ENCODE assay signal across 2 cellular contexts in the genomic region with DNA sequence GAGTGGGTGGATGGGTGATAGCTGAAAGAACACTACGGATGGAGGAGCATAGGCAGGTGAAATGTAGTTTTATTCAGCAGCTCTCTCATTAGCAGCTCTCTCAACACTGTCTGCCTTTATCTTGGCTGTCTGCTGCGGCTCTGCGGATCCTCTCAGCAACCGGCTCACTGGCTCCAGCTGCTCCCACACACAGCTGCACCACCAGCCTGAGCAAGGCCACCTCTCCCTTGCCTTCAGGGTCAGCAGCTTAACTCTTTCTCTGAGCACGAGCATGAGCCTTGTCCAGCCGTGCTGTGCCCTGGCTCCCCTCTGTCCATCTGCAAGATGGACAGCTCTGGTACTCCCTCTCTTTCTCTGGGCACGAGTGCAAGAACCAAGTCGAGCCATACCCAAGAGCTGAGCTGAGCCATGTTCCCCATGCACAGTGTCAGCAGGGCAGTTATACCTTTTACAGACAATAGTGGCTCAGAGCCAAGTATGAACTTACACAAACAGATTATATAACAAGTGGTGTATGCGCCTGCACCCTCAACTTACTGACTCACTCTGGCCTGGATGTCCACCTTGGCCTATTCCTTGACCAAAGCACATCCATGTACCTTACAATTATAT.
TF ChIP-seq lines count a peak whose summit lies in the region.

No MANE protein-coding gene starts in this region.

TF ChIP-seq in HepG2, 621 proteins besides CTCF, POLR2A, EP300 and RAD21:
- no peak for TF ChIP-seq U2AF2 (IDR thresholded peaks at IDR 0.05; ENCODE audit: low read depth, low read length)
- peak; percentile 93 for TF ChIP-seq ZSCAN31 (CRISPR knock-in tag; IDR thresholded peaks at IDR 0.05; ENCODE audit: low read depth)
- TF ChIP-seq, protein P1, sequence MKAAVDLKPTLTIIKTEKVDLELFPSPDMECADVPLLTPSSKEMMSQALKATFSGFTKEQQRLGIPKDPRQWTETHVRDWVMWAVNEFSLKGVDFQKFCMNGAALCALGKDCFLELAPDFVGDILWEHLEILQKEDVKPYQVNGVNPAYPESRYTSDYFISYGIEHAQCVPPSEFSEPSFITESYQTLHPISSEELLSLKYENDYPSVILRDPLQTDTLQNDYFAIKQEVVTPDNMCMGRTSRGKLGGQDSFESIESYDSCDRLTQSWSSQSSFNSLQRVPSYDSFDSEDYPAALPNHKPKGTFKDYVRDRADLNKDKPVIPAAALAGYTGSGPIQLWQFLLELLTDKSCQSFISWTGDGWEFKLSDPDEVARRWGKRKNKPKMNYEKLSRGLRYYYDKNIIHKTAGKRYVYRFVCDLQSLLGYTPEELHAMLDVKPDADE (CRISPR knock-in tag; IDR thresholded peaks at IDR 0.05): no peak
- no peak for TF ChIP-seq ZSCAN25 (CRISPR knock-in tag; IDR thresholded peaks at IDR 0.05)
- no peak for TF ChIP-seq PCBP2 (optimal IDR thresholded peaks at IDR 0.05; ENCODE audit: low read depth, low read length, poor library complexity, severe bottlenecking)
- TF ChIP-seq, protein P2, sequence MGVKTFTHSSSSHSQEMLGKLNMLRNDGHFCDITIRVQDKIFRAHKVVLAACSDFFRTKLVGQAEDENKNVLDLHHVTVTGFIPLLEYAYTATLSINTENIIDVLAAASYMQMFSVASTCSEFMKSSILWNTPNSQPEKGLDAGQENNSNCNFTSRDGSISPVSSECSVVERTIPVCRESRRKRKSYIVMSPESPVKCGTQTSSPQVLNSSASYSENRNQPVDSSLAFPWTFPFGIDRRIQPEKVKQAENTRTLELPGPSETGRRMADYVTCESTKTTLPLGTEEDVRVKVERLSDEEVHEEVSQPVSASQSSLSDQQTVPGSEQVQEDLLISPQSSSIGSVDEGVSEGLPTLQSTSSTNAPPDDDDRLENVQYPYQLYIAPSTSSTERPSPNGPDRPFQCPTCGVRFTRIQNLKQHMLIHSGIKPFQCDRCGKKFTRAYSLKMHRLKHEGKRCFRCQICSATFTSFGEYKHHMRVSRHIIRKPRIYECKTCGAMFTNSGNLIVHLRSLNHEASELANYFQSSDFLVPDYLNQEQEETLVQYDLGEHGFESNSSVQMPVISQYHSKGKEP (CRISPR knock-in tag; IDR thresholded peaks at IDR 0.05): no peak
TF ChIP-seq in HepG2: peak in this region for 1.

TF ChIP-seq in K562, 482 proteins besides CTCF, POLR2A, EP300 and RAD21:
- TF ChIP-seq RBBP5 (IDR thresholded peaks at IDR 0.05; ENCODE audit: borderline replicate concordance, insufficient read depth, low read length, poor library complexity, severe bottlenecking): no peak
- TF ChIP-seq, protein P3, sequence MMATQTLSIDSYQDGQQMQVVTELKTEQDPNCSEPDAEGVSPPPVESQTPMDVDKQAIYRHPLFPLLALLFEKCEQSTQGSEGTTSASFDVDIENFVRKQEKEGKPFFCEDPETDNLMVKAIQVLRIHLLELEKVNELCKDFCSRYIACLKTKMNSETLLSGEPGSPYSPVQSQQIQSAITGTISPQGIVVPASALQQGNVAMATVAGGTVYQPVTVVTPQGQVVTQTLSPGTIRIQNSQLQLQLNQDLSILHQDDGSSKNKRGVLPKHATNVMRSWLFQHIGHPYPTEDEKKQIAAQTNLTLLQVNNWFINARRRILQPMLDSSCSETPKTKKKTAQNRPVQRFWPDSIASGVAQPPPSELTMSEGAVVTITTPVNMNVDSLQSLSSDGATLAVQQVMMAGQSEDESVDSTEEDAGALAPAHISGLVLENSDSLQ (IDR thresholded peaks at IDR 0.05): no peak
- TF ChIP-seq, protein P4, sequence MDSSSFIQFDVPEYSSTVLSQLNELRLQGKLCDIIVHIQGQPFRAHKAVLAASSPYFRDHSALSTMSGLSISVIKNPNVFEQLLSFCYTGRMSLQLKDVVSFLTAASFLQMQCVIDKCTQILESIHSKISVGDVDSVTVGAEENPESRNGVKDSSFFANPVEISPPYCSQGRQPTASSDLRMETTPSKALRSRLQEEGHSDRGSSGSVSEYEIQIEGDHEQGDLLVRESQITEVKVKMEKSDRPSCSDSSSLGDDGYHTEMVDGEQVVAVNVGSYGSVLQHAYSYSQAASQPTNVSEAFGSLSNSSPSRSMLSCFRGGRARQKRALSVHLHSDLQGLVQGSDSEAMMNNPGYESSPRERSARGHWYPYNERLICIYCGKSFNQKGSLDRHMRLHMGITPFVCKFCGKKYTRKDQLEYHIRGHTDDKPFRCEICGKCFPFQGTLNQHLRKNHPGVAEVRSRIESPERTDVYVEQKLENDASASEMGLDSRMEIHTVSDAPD (CRISPR knock-in tag; IDR thresholded peaks at IDR 0.05): no peak
- TF ChIP-seq NFIC (IDR thresholded peaks at IDR 0.05): 0 out of 2 replicates have a peak, but pooled peaks have one; percentile 16
- TF ChIP-seq HNRNPUL1 (IDR thresholded peaks at IDR 0.05; ENCODE audit: low read length): no peak
- TF ChIP-seq TCF3 (CRISPR knock-in tag; IDR thresholded peaks at IDR 0.05): no peak
- TF ChIP-seq ZBTB1 (CRISPR knock-in tag; IDR thresholded peaks at IDR 0.05; ENCODE audit: borderline replicate concordance, low read depth): no peak
- no peak for TF ChIP-seq ZKSCAN8 (CRISPR knock-in tag; IDR thresholded peaks at IDR 0.05)
